Comparison of ENCODE assay signal across 24 cellular contexts in the genomic region with DNA sequence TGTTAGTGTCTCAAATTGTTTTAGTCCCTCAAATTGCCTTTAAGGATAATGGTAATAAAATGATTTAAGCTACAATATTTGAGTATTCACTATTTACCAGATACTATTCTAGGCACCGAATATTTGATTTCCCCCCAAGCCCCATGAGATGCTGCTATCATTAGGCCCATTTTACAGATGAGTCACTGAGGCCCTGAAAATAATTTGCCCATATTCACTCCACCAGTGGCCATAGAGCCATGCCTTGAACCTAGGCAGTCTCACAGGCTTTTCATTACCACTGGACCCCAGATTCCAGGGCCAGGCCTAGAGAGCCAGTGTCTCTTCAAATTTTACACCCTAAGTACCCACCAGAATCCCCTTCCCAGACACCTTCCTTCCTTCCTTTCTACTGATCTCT.
DNase-seq lines count a peak whose midpoint lies in the region; ATAC-seq, FAIRE-seq and TF ChIP-seq lines count a peak whose summit lies in the region.
"Had no signal": no experiment of that assay in that cellular context is flagged by ENCODE, and none has a peak within 500 bp of the region (broad histone marks: within the 10 kb centered on the region; RNA-seq: fewer than 3 reads in every experiment).

No MANE protein-coding gene starts in this region.

- no peak overlapping the region for H2BK12ac ChIP-seq in H1 (ENCODE audit: low read depth, low read length)

- TF ChIP-seq CTCF in HepG2 (CRISPR knock-in tag; IDR thresholded peaks at IDR 0.05), result no peak
- no peak for TF ChIP-seq CTCF in right lobe of liver (IDR thresholded peaks at IDR 0.05)
- no peak for TF ChIP-seq CTCF in H1 (IDR thresholded peaks at IDR 0.05; ENCODE audit: control extremely low read depth in 1 of 3, insufficient read depth in 1 of 3, low read depth in 1 of 3, low read length in 3 of 3)

- H2BK120ac ChIP-seq in H1 (replicated peaks; ENCODE audit: low read depth, low read length), result no peak overlapping the region

- no peak overlapping the region for H2AFZ ChIP-seq in HepG2 (ENCODE audit: low read length)
- H2AFZ ChIP-seq in H1 (ENCODE audit: low read length), result no peak overlapping the region

- no peak for TF ChIP-seq POLR2A in HepG2 (IDR thresholded peaks at IDR 0.05; ENCODE audit: insufficient read depth in 1 of 2, low read depth in 2 of 2, low read length in 2 of 2)
- no peak for TF ChIP-seq POLR2A in right lobe of liver (IDR thresholded peaks at IDR 0.05)
- TF ChIP-seq POLR2A in H1 (IDR thresholded peaks at IDR 0.05; ENCODE audit: control extremely low read depth in 1 of 2, low read depth in 2 of 2, low read length in 2 of 2), result no peak

- DNase-seq in HepG2 (ENCODE audit: low spot score) (no peak), right lobe of liver (no peak), H1 (ENCODE audit: low read depth in 1 of 2, low spot score in 2 of 2) (no peak), SW480 (ENCODE audit: low spot score) (no peak)
- DNase-seq: AML-193; Caco-2; Calu3; CD4-positive, alpha-beta T cell; CD8-positive, alpha-beta T cell; DMS 273 treated with DMSO at 0.1 percent for 48 hours; DMS153; DMS53; DMS79; DND-41; EL; GDM1 had no signal

- no peak overlapping the region for H4K8ac ChIP-seq in H1 (ENCODE audit: extremely low read depth, insufficient read depth, low read length)

- CTCF ChIA-PET in HepG2 (lab: Yijun Ruan, JAX; ENCODE audit: low intra/inter-chr PET ratio, low total read pairs) (no interaction called here), H1 (lab: Charles Lee; ENCODE audit: partially characterized antibody) (interaction anchor here (1.0 to 2.9 kb wide), 3 partner anchors 65 to 108 kb away, joined by 3 to 10 read pairs (median 3); no protein-coding TSS in a partner anchor)

- H2BK15ac ChIP-seq in H1 (ENCODE audit: low read length), result no peak overlapping the region

- no peak for TF ChIP-seq EP300 in HepG2 (IDR thresholded peaks at IDR 0.05; ENCODE audit: low read depth in 2 of 2, low read length in 2 of 2)
- TF ChIP-seq EP300 in HepG2 (CRISPR knock-in tag; IDR thresholded peaks at IDR 0.05; ENCODE audit: borderline replicate concordance), result no peak
- TF ChIP-seq EP300 in H1 (IDR thresholded peaks at IDR 0.05; ENCODE audit: borderline replicate concordance in 1 of 2, low read depth in 2 of 2, low read length in 2 of 2), result no peak

- no peak overlapping the region for H2AK5ac ChIP-seq in H1 (ENCODE audit: low read depth, low read length)

- no peaks in the 10 kb centered on the region for H3K23me2 ChIP-seq in H1 (ENCODE audit: low read depth, low read length)

- no peak overlapping the region for H3K56ac ChIP-seq in H1 (replicated peaks; ENCODE audit: insufficient read length, low read depth, low read length)

- H3K27me3 ChIP-seq in HepG2 (ENCODE audit: control insufficient read depth in 1 of 2, insufficient read depth in 2 of 2, low read length in 2 of 2) (peaks cover 7 to 41% of the 10 kb centered on the region in 2 experiments; a peak in 4 of 5 replicates), right lobe of liver (peaks cover 0 to under 1% of the 10 kb centered on the region in 2 donors), H1 (replicated peaks in 1 of 4; ENCODE audit: control insufficient read depth in 3 of 4, extremely low read depth in 1 of 4, insufficient read depth in 3 of 4, low read length in 3 of 4) (no peaks in the 10 kb centered on the region)
- H3K27me3 ChIP-seq: BLaER1 treated with 17β-estradiol and CSF1 and Interleukin-3, amounts not matched to agents 10 nM and 100 nM had no signal

- H3K4me3 ChIP-seq in HepG2 (replicated peaks in 1 of 3; ENCODE audit: insufficient read depth in 1 of 3, low read depth in 2 of 3, low read length in 3 of 3), result no peak overlapping the region
- H3K4me3 ChIP-seq in right lobe of liver, result no peak overlapping the region
- no peak overlapping the region for H3K4me3 ChIP-seq in H1 (ENCODE audit: extremely low read depth in 1 of 4, insufficient read depth in 2 of 4, low read depth in 3 of 4, low read length in 4 of 4)
- H3K4me3 ChIP-seq: A549; BLaER1 treated with 17β-estradiol and CSF1 and Interleukin-3, amounts not matched to agents 10 nM and 100 nM; GM12878 had no signal

- BruUV-seq in HepG2 (replicated peaks; lab: Mats Ljungman, UMichigan), result no TSS peak

- H3K79me1 ChIP-seq in H1 (ENCODE audit: low read depth, low read length), result no peaks in the 10 kb centered on the region

- H3K9me3 ChIP-seq in HepG2 (ENCODE audit: low read length) (no peaks in the 10 kb centered on the region), right lobe of liver (no peaks in the 10 kb centered on the region), H1 (ENCODE audit: insufficient read depth in 2 of 2, low read depth in 1 of 2, low read length in 1 of 2) (no peaks in the 10 kb centered on the region)
- H3K9me3 ChIP-seq: A549; BLaER1 treated with 17β-estradiol and CSF1 and Interleukin-3, amounts not matched to agents 10 nM and 100 nM; Caco-2 had no signal

- H2BK5ac ChIP-seq in H1 (ENCODE audit: low read depth, low read length), result no peak overlapping the region

- H3K36me3 ChIP-seq in HepG2 (replicated peaks in 1 of 2; ENCODE audit: control insufficient read depth in 1 of 2, insufficient read depth in 2 of 2, low read length in 2 of 2), result no peaks in the 10 kb centered on the region
- H3K36me3 ChIP-seq in right lobe of liver, result no peaks in the 10 kb centered on the region
- no peaks in the 10 kb centered on the region for H3K36me3 ChIP-seq in H1 (ENCODE audit: control insufficient read depth in 2 of 4, insufficient read depth in 4 of 4, low read length in 3 of 4)
- H3K36me3 ChIP-seq: BLaER1 treated with 17β-estradiol and CSF1 and Interleukin-3, amounts not matched to agents 10 nM and 100 nM had no signal

- H2BK20ac ChIP-seq in H1 (ENCODE audit: low read length), result no peak overlapping the region

- H4K91ac ChIP-seq in H1 (replicated peaks; ENCODE audit: insufficient read length, low read length), result no peak overlapping the region

- H3K4me1 ChIP-seq in HepG2 (ENCODE audit: insufficient read depth, low read length) (peaks cover 22% of the 10 kb centered on the region), right lobe of liver (no peaks in the 10 kb centered on the region), H1 (replicated peaks in 1 of 4; ENCODE audit: control insufficient read depth in 3 of 4, insufficient read depth in 4 of 4, low read length in 3 of 4) (peaks cover 0 to 13% (median 2%) of the 10 kb centered on the region in 4 experiments; a peak in 1 of 7 replicates)
- H3K4me1 ChIP-seq: A549; BLaER1 treated with 17β-estradiol and CSF1 and Interleukin-3, amounts not matched to agents 10 nM and 100 nM; Caco-2 had no signal

- in situ Hi-C loops in HepG2 (cut with HindIII; ENCODE audit: extremely low pct_ligation_motif_present, low pct_unique_long_range_greater_than_20kb), result no loop called here

- no peak overlapping the region for H3K23ac ChIP-seq in H1 (ENCODE audit: insufficient read length)

- no peak overlapping the region for H3K14ac ChIP-seq in H1 (ENCODE audit: insufficient read length)

- FAIRE-seq in HepG2 (lab: Jason Lieb, UNC) (no peak), H1 (lab: Jason Lieb, UNC) (no peak)
- FAIRE-seq: A549, GM12878, GM12892, GM18507 had no signal

- H3K9ac ChIP-seq in HepG2 (ENCODE audit: insufficient read depth, low read depth, low read length) (no peak overlapping the region), H1 (replicated peaks in 1 of 4; ENCODE audit: extremely low read depth in 1 of 4, low read depth in 3 of 4, low read length in 3 of 4) (no peak overlapping the region)
- H3K9ac ChIP-seq: BLaER1 treated with 17β-estradiol and CSF1 and Interleukin-3, amounts not matched to agents 10 nM and 100 nM had no signal

- H3K79me2 ChIP-seq in HepG2 (ENCODE audit: insufficient read depth, low read length), result no peaks in the 10 kb centered on the region
- no peaks in the 10 kb centered on the region for H3K79me2 ChIP-seq in H1 (ENCODE audit: control insufficient read depth in 1 of 2, insufficient read depth in 2 of 2, low read length in 2 of 2)

- H4K20me1 ChIP-seq in HepG2 (ENCODE audit: insufficient read depth, low read length) (no peaks in the 10 kb centered on the region), H1 (replicated peaks in 1 of 2; ENCODE audit: control insufficient read depth in 1 of 2, insufficient read depth in 2 of 2, low read length in 2 of 2) (no peaks in the 10 kb centered on the region)
- H4K20me1 ChIP-seq: BLaER1 treated with 17β-estradiol and CSF1 and Interleukin-3, amounts not matched to agents 10 nM and 100 nM had no signal

- TF ChIP-seq RAD21 in HepG2 (CRISPR knock-in tag; IDR thresholded peaks at IDR 0.05), result no peak
- TF ChIP-seq RAD21 in H1 (IDR thresholded peaks at IDR 0.05 in 1 of 2, conservative IDR thresholded peaks at IDR 0.05 in 1 of 2; ENCODE audit: low read depth in 2 of 2, low read length in 2 of 2), result no peak

- H4K5ac ChIP-seq in H1 (ENCODE audit: insufficient read length, low read depth, low read length), result no peak overlapping the region

- intact Hi-C loops in HepG2 (cut with micrococcal nuclease; ENCODE audit: unreplicated experiment), result loop anchor here (5.0 kb wide), 2 partner anchors 45 to 110 kb away; no protein-coding TSS in a partner anchor
- intact Hi-C loops in right lobe of liver (cut with DNase I), result no loop called here

- H3K4me2 ChIP-seq in HepG2 (ENCODE audit: low read depth, low read length) (peak overlapping the region; percentile 50), H1 (ENCODE audit: insufficient read depth in 1 of 2, low read depth in 2 of 2, low read length in 2 of 2) (no peak overlapping the region)
- H3K4me2 ChIP-seq: A549; BLaER1 treated with 17β-estradiol and CSF1 and Interleukin-3, amounts not matched to agents 10 nM and 100 nM had no signal

- H3K27ac ChIP-seq in HepG2 (ENCODE audit: extremely low read length, insufficient read depth, low read length) (no peak overlapping the region), right lobe of liver (no peak overlapping the region), H1 (ENCODE audit: low read depth, low read length) (no peak overlapping the region)
- H3K27ac ChIP-seq: 22Rv1; A549; BLaER1 treated with 17β-estradiol and CSF1 and Interleukin-3, amounts not matched to agents 10 nM and 100 nM; C4-2B had no signal

- H3K18ac ChIP-seq in H1 (ENCODE audit: extremely low read depth, low read length), result no peak overlapping the region

- WGBS in HepG2 (ENCODE audit: low lambda C conversion rate), result 88% methylated on average over 1 of the region's 1 CpG
- WGBS in right lobe of liver (ENCODE audit: insufficient coverage, low coverage, low lambda C conversion rate, missing lambda C conversion rate), result 67% methylated on average over 1 of the region's 1 CpG
- WGBS in H1 (ENCODE audit: extremely low coverage in 1 of 2, insufficient coverage in 1 of 2, insufficient read length in 1 of 2, insufficient replicate concordance in 2 of 2, low coverage in 1 of 2, low lambda C conversion rate in 2 of 2, missing lambda C conversion rate in 1 of 2), 2 experiments, result 96% methylated on average over 1 of the region's 1 CpG; no CpG with 5 or more reads in 1 of the 2 experiments

- POLR2A ChIA-PET in HepG2 (lab: Yijun Ruan, JAX), result no interaction called here
- POLR2A ChIA-PET in H1 (lab: Charles Lee; ENCODE audit: partially characterized antibody), result interaction anchor here (0.7 kb wide), 1 partner anchor 130 kb away, joined by 4 read pairs; no protein-coding TSS in a partner anchor

- H3K4ac ChIP-seq in H1 (replicated peaks; ENCODE audit: insufficient read length, low read depth, low read length), result no peak overlapping the region

- ATAC-seq in HepG2 (no peak), right lobe of liver (no peak), HG02852 (IDR thresholded peaks at IDR 0.05; ENCODE audit: unreplicated experiment) (no peak)
- ATAC-seq: A549; CD8-positive, alpha-beta T cell; GM12878 had no signal

Comparison
In these comparisons a context has a peak if more than half of its experiments do, and no peak if none do; other contexts are left out.
1. Of the 41 proteins assayed by ChIP-seq in both HepG2 and H1: peak only in HepG2: none; only in H1: KDM1A; in both: none; in neither: 40.